18 cellular contexts compared by ENCODE assay signal in genomic region chr10:108014902-108015177, GRCh38.
DNase-seq lines count a peak whose midpoint lies in the region; ATAC-seq and TF ChIP-seq lines count a peak whose summit lies in the region.
"Had no signal": no experiment of that assay in that cellular context is flagged by ENCODE, and none has a peak within 500 bp of the region (broad histone marks: within the 10 kb centered on the region; RNA-seq: fewer than 3 reads in every experiment).

No MANE protein-coding gene starts in this region.

- no peak overlapping the region for H2AFZ ChIP-seq in mesenchymal stem cell (ENCODE audit: low read depth, low read length)

- H3K4me2 ChIP-seq in mesenchymal stem cell (ENCODE audit: low read length, poor library complexity, severe bottlenecking): no peak overlapping the region

- no peak overlapping the region for H2AK5ac ChIP-seq in mesenchymal stem cell (ENCODE audit: low read length, severe bottlenecking)

- H3K23ac ChIP-seq in mesenchymal stem cell (ENCODE audit: low read length in 2 of 2): no peak overlapping the region

- H3K18ac ChIP-seq in mesenchymal stem cell (ENCODE audit: low read depth in 1 of 2, low read length in 2 of 2): no peak overlapping the region

- H3K9me3 ChIP-seq in mesenchymal stem cell (ENCODE audit: control insufficient read depth, low read length): peaks cover 16% of the 10 kb centered on the region

- no peak overlapping the region for H3K4me3 ChIP-seq in mesenchymal stem cell (ENCODE audit: insufficient read depth in 1 of 2, low read depth in 1 of 2, low read length in 2 of 2)

- ATAC-seq in GM18505 (IDR thresholded peaks at IDR 0.05; ENCODE audit: unreplicated experiment): peak; percentile 50
- peak; percentile 92 for ATAC-seq in HG02852 (IDR thresholded peaks at IDR 0.05; ENCODE audit: unreplicated experiment)
- ATAC-seq in HG03439 (IDR thresholded peaks at IDR 0.05; ENCODE audit: unreplicated experiment): peak; percentile 98
- ATAC-seq: HCT116; SK-N-SH treated with all-trans-retinoic acid at 6 μM for 48 hours; stimulated activated memory B cell treated with anti-CD40 and anti-IgM and Interleukin-4, amounts not matched to agents 10 μg/mL and 1 μg/mL and 100 μg/mL, for 72 hours had no signal

- no peak overlapping the region for H2BK120ac ChIP-seq in mesenchymal stem cell (ENCODE audit: low read depth, low read length)

- no peak overlapping the region for H2BK15ac ChIP-seq in mesenchymal stem cell (ENCODE audit: low read depth, poor library complexity, severe bottlenecking)

- no peak overlapping the region for H3K27ac ChIP-seq in mesenchymal stem cell (ENCODE audit: low read length, poor library complexity, severe bottlenecking)
- H3K27ac ChIP-seq: VCaP had no signal

- no peak overlapping the region for H3K9ac ChIP-seq in mesenchymal stem cell (ENCODE audit: low read length)

- no peak for TF ChIP-seq CTCF in GM20000 (IDR thresholded peaks at IDR 0.05; ENCODE audit: extremely low read depth, missing control alignments)

- 86% methylated on average over 1 of the region's 1 CpG for WGBS in mesenchymal stem cell

- H3K4ac ChIP-seq in mesenchymal stem cell (ENCODE audit: low read depth in 1 of 2, low read length in 2 of 2): no peak overlapping the region

- H3K14ac ChIP-seq in mesenchymal stem cell (ENCODE audit: low read length in 2 of 2): no peak overlapping the region

- no peak for TF ChIP-seq POLR2A in GM18505 (IDR thresholded peaks at IDR 0.05; ENCODE audit: borderline replicate concordance, extremely low read depth, insufficient read depth, insufficient read length)

- peaks cover 0 to 2% of the 10 kb centered on the region in 2 experiments for H3K36me3 ChIP-seq in mesenchymal stem cell (ENCODE audit: control insufficient read depth in 1 of 2, insufficient read depth in 2 of 2, low read depth in 1 of 2, low read length in 2 of 2)

- H4K8ac ChIP-seq in mesenchymal stem cell (ENCODE audit: low read length): no peak overlapping the region

- no peaks in the 10 kb centered on the region for H3K4me1 ChIP-seq in mesenchymal stem cell (ENCODE audit: control insufficient read depth, insufficient read depth, low read depth, low read length)

- peak; percentile 29 for DNase-seq in GM20000 (ENCODE audit: low spot score)
- DNase-seq in A172 (ENCODE audit: low spot score): no peak
- DNase-seq in mesenchymal stem cell: no peak
- no peak for DNase-seq in stimulated activated CD4-positive, alpha-beta T cell treated with anti-CD3 and anti-CD28 coated beads, Interleukin-1b, Interleukin-23, amount 100 ng/mL, for 48 hours
- DNase-seq in SHP77 (lab: John Stamatoyannopoulos, UW): no peak
- DNase-seq: activated naive CD4-positive, alpha-beta T cell treated with anti-CD3 and anti-CD28 coated beads for 36 hours; foreskin melanocyte; IMR-90; NCI-H1105; NCI-H446; OCI-M1 had no signal

- no peak overlapping the region for H2BK5ac ChIP-seq in mesenchymal stem cell (ENCODE audit: low read depth, low read length, poor library complexity, severe bottlenecking)

- no peak overlapping the region for H2BK12ac ChIP-seq in mesenchymal stem cell (ENCODE audit: low read length in 2 of 2)

- H3K79me1 ChIP-seq in mesenchymal stem cell (replicated peaks; ENCODE audit: low read length, poor library complexity, severe bottlenecking): no peaks in the 10 kb centered on the region

- no peak overlapping the region for H4K91ac ChIP-seq in mesenchymal stem cell (ENCODE audit: low read length)

- no peaks in the 10 kb centered on the region for H3K27me3 ChIP-seq in mesenchymal stem cell (ENCODE audit: control insufficient read depth in 1 of 2, insufficient read depth in 1 of 2, low read length in 2 of 2)
